In the genomic region with DNA sequence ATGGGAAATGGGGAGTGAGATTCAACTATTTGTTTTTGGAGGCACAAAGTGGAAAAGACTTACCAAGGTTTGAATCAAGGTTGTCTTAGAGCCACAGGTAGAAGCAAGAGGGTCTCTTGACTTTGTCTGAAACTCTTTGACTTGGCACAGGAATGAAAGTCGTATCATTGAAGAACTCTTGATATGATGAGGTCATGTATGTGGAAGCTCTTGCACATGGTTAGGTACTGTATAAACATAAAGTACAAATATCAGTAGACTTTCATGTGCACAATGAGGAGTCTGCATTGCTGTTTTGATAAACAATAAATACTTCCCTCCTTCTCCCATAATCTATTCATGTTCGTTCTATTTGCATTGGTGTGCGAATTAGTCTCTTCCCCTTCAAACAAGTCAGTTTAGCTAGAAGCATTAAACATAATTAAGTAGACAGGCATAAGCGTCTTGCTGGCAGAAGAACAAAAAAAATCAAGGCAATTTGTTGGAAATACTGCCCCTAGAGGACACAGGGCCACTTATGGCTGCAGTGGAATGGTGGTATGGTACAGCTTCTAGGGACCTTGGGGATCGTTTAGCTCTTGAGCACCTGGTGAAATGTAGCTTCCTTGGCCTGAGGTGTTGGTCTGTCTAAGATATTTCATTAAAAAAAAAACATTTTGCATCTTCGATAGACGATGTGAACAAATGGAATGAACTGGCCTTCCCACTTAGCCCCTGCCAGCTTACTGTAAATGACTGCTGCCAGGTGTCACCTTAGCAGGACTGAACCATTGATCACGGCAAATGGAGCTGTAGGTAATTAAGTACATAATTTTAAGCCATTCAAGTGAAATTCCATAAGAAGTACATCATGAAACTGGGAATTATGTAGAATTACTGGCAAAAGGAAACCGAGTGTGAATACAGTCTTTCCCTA, we compare ENCODE assay signal across 8 cellular contexts.
DNase-seq lines count a peak whose midpoint lies in the region; ATAC-seq, FAIRE-seq and TF ChIP-seq lines count a peak whose summit lies in the region.

No MANE protein-coding gene starts in this region.

- H3K27ac Mint-ChIP-seq in naive B cell, result no peak overlapping the region

- no peak overlapping the region for H3K4me2 ChIP-seq in GM12878 (ENCODE audit: control insufficient read depth, insufficient read depth)

- H3K4me3 Mint-ChIP-seq in naive B cell, result no peak overlapping the region

- no peak overlapping the region for H2AFZ ChIP-seq in GM12878 (ENCODE audit: control insufficient read depth, low read depth, low read length)

- no peaks in the 10 kb centered on the region for H3K27me3 ChIP-seq in GM12878 (replicated peaks in 1 of 2; ENCODE audit: control insufficient read depth in 2 of 2, insufficient read depth in 2 of 2, low read length in 1 of 2)

- intact Hi-C loops in GM12878 (cut with micrococcal nuclease; ENCODE audit: unreplicated experiment), result loop anchor here (10.0 kb wide), 1 partner anchor 184 kb away; no protein-coding TSS in a partner anchor

- no peaks in the 10 kb centered on the region for H3K9me3 Mint-ChIP-seq in naive B cell

- WGBS in GM12878 (ENCODE audit: insufficient coverage, insufficient replicate concordance, low lambda C conversion rate, missing lambda C conversion rate), result 53% methylated on average over 9 of the region's 9 CpGs

- RAD21 ChIA-PET in GM12878 (lab: Charles Lee; ENCODE audit: unreplicated experiment), result interaction anchor here (1.5 kb wide), 1 partner anchor 188 kb away, joined by 4 read pairs; no protein-coding TSS in a partner anchor

- no peaks in the 10 kb centered on the region for H4K20me1 ChIP-seq in GM12878 (ENCODE audit: control insufficient read depth, insufficient read depth)

- TF ChIP-seq POLR2A in GM12878 (IDR thresholded peaks at IDR 0.05; ENCODE audit: low read depth, low read length), result no peak

- peak; percentile 44 for FAIRE-seq in GM12878 (lab: Jason Lieb, UNC)

- H3K9me3 ChIP-seq in GM12878 (replicated peaks; ENCODE audit: control insufficient read depth, insufficient read depth, low read length), result no peaks in the 10 kb centered on the region

- POLR2A ChIA-PET in GM12878 (lab: Charles Lee), result interaction anchor here (0.5 kb wide), 1 partner anchor 319 kb away, joined by 3 read pairs; no protein-coding TSS in a partner anchor

- peak; percentile 18 for DNase-seq in activated CD4-positive, alpha-beta T cell treated with anti-CD3 and anti-CD28 coated beads for 48 hours
- DNase-seq in activated CD4-positive, alpha-beta T cell treated with anti-CD3 and anti-CD28 coated beads, Interleukin-2, amount 50 U/mL, for 4 hours, result no peak
- DNase-seq in NCI-H1694 treated with DMSO at 0.1 percent for 48 hours (lab: John Stamatoyannopoulos, UW) (peak; percentile 41), GM12878 (ENCODE audit: low read depth, low spot score) (no peak), naive B cell (no peak), T1000 (lab: John Stamatoyannopoulos, UW) (no peak), NCI-H2227 treated with DMSO at 0.1 percent for 48 hours (lab: John Stamatoyannopoulos, UW) (no peak), T-helper 9 cell (no peak)

- no peak overlapping the region for H3K9ac ChIP-seq in GM12878 (ENCODE audit: control insufficient read depth, insufficient read depth, low read length)

- H3K4me1 Mint-ChIP-seq in naive B cell, result peaks cover 19 to 44% (median 27%) of the 10 kb centered on the region in 3 donors

- TF ChIP-seq CTCF in GM12878 (IDR thresholded peaks at IDR 0.05 in 2 of 3, conservative IDR thresholded peaks at IDR 0.05 in 1 of 3; ENCODE audit: control insufficient read depth in 2 of 3, extremely low read depth in 1 of 3, insufficient read depth in 1 of 3, low read depth in 3 of 3, low read length in 3 of 3), result peak; percentile 45 to 64 (median 53)

- SMC1A ChIA-PET in GM12878 (lab: Charles Lee; ENCODE audit: uncharacterized antibody, unreplicated experiment), result interaction anchor here (0.9 to 1.3 kb wide), 5 partner anchors 10 to 466 kb away, joined by 3 read pairs; no protein-coding TSS in a partner anchor

- no peaks in the 10 kb centered on the region for H3K36me3 ChIP-seq in GM12878 (ENCODE audit: control insufficient read depth in 2 of 2, insufficient read depth in 2 of 2, low read length in 1 of 2)

- ATAC-seq in GM12878, result peak; percentile 84
- ATAC-seq in naive B cell (ENCODE audit: low read depth in 2 of 2), result peak; percentile 34 to 44

- no peaks in the 10 kb centered on the region for H3K36me3 Mint-ChIP-seq in naive B cell

- H3K4me1 ChIP-seq in GM12878 (ENCODE audit: control insufficient read depth, insufficient read depth, low read length), result no peaks in the 10 kb centered on the region

- no peaks in the 10 kb centered on the region for H3K79me2 ChIP-seq in GM12878 (ENCODE audit: control insufficient read depth, insufficient read depth, low read length)

- no TSS peak for BruUV-seq in GM12878 (replicated peaks; lab: Mats Ljungman, UMichigan)

- H3K27me3 Mint-ChIP-seq in naive B cell, result no peaks in the 10 kb centered on the region

- peak; percentile 25; the same call in 1 of the 2 replicates for TF ChIP-seq RAD21 in GM12878 (IDR thresholded peaks at IDR 0.05; ENCODE audit: insufficient read depth, low read depth, low read length)

- TF ChIP-seq EP300 in GM12878 (IDR thresholded peaks at IDR 0.05; ENCODE audit: borderline replicate concordance in 1 of 2, control insufficient read depth in 1 of 2, low read depth in 2 of 2, low read length in 2 of 2), result no peak

- in situ Hi-C loops in GM12878 (cut with MboI), result no loop called here

- no peak overlapping the region for H3K27ac ChIP-seq in GM12878 (ENCODE audit: control insufficient read depth, insufficient read depth)

- no peak overlapping the region for H3K4me3 ChIP-seq in GM12878

- CTCF ChIA-PET in GM12878 (lab: Yijun Ruan, JAX), result interaction anchor here (0.5 to 2.0 kb wide), 16 partner anchors 9 to 376 kb away, joined by 3 to 9 read pairs (median 4); no protein-coding TSS in a partner anchor

TF ChIP-seq in GM12878, 131 proteins besides CTCF, POLR2A, EP300 and RAD21:
- TF ChIP-seq YY1 (IDR thresholded peaks at IDR 0.05; ENCODE audit: low read depth, low read length) (peak; percentile 69), ZNF384 (IDR thresholded peaks at IDR 0.05; ENCODE audit: borderline replicate concordance, low read depth, low read length) (peak; percentile 51; the same call in 1 of the 2 replicates), SMC3 (IDR thresholded peaks at IDR 0.05; ENCODE audit: borderline replicate concordance, low read length) (peak; percentile 16; the same call in 1 of the 2 replicates)
- TF ChIP-seq, protein P1, sequence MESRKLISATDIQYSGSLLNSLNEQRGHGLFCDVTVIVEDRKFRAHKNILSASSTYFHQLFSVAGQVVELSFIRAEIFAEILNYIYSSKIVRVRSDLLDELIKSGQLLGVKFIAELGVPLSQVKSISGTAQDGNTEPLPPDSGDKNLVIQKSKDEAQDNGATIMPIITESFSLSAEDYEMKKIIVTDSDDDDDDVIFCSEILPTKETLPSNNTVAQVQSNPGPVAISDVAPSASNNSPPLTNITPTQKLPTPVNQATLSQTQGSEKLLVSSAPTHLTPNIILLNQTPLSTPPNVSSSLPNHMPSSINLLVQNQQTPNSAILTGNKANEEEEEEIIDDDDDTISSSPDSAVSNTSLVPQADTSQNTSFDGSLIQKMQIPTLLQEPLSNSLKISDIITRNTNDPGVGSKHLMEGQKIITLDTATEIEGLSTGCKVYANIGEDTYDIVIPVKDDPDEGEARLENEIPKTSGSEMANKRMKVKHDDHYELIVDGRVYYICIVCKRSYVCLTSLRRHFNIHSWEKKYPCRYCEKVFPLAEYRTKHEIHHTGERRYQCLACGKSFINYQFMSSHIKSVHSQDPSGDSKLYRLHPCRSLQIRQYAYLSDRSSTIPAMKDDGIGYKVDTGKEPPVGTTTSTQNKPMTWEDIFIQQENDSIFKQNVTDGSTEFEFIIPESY (IDR thresholded peaks at IDR 0.05), result no peak
- TF ChIP-seq, protein P2, sequence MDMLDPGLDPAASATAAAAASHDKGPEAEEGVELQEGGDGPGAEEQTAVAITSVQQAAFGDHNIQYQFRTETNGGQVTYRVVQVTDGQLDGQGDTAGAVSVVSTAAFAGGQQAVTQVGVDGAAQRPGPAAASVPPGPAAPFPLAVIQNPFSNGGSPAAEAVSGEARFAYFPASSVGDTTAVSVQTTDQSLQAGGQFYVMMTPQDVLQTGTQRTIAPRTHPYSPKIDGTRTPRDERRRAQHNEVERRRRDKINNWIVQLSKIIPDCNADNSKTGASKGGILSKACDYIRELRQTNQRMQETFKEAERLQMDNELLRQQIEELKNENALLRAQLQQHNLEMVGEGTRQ (IDR thresholded peaks at IDR 0.05; ENCODE audit: borderline replicate concordance, low read depth, low read length), result no peak

Comparison
In these comparisons a context has a peak if more than half of its experiments do, and no peak if none do; other contexts are left out.
1. DNase-seq: peak in activated CD4-positive, alpha-beta T cell treated with anti-CD3 and anti-CD28 coated beads for 48 hours (single experiment) and NCI-H1694 treated with DMSO at 0.1 percent for 48 hours (single experiment); none in activated CD4-positive, alpha-beta T cell treated with anti-CD3 and anti-CD28 coated beads, Interleukin-2, amount 50 U/mL, for 4 hours (0 of 2), GM12878 (single experiment), naive B cell (single experiment), T1000 (single experiment), NCI-H2227 treated with DMSO at 0.1 percent for 48 hours (single experiment) and T-helper 9 cell (single experiment).